Comparison of ENCODE assay signal across 8 cellular contexts in genomic region chr22:38569972-38570840, GRCh38.
A peak's percentile ranks its signal among the peaks of the same experiment; 100 is the strongest.
DNase-seq lines count a peak whose midpoint lies in the region; ATAC-seq and TF ChIP-seq lines count a peak whose summit lies in the region.

TSS of gene DMC1 (minus strand) at chr22:38570183. CDS start at chr22:38568256, 1,927 bp downstream.

- H3K4me1 ChIP-seq in effector memory CD4-positive, alpha-beta T cell (ENCODE audit: control insufficient read depth, insufficient read depth, low read length, poor library complexity, severe bottlenecking): peaks cover 12% of the 10 kb centered on the region

- H3K4me3 ChIP-seq in effector memory CD4-positive, alpha-beta T cell (ENCODE audit: insufficient read depth, low read depth, low read length, poor library complexity, severe bottlenecking): peak within 1 kb of the TSS; percentile 69

- H3K27ac ChIP-seq in effector memory CD4-positive, alpha-beta T cell (ENCODE audit: insufficient read depth, low read length, poor library complexity, severe bottlenecking): peak within 1 kb of the TSS; percentile 54

- in situ Hi-C loops in GM13977 (cut with MboI; ENCODE audit: low pct_unique_long_range_greater_than_20kb, low sequenced_read_pairs, unreplicated experiment): no loop called here

- ATAC-seq in HG03520 (IDR thresholded peaks at IDR 0.05; ENCODE audit: unreplicated experiment) (peak; percentile 50), GM21619 (IDR thresholded peaks at IDR 0.05; ENCODE audit: unreplicated experiment) (no peak)

- no peaks in the 10 kb centered on the region for H3K36me3 ChIP-seq in effector memory CD4-positive, alpha-beta T cell (ENCODE audit: control insufficient read depth, insufficient read depth, low read length)

- TF ChIP-seq CTCF in GM13977 (IDR thresholded peaks at IDR 0.05; ENCODE audit: extremely low read depth, insufficient read depth, missing control alignments): no peak

- H3K27me3 ChIP-seq in effector memory CD4-positive, alpha-beta T cell (replicated peaks; ENCODE audit: control insufficient read depth, insufficient read depth, low read length, poor library complexity, severe bottlenecking): no peaks in the 10 kb centered on the region

- no peaks in the 10 kb centered on the region for H3K9me3 ChIP-seq in effector memory CD4-positive, alpha-beta T cell (ENCODE audit: control insufficient read depth, low read length)

- DNase-seq in GM13977 (ENCODE audit: low spot score): peak; percentile 98
- peak; percentile 80 to 94 for DNase-seq in NOMO-1 (lab: John Stamatoyannopoulos, UW; ENCODE audit: unreplicated experiment in 2 of 2)
- peak; percentile 90 to 98 (median 96) for DNase-seq in activated CD8-positive, alpha-beta memory T cell treated with anti-CD3 and anti-CD28 coated beads for 48 hours (ENCODE audit: low read depth in 2 of 3, low spot score in 2 of 3)
- peak; percentile 95 to 98 (median 95) for DNase-seq in effector memory CD4-positive, alpha-beta T cell
- DNase-seq in medulla oblongata (ENCODE audit: extremely low spot score): peak; percentile 90
- peak; percentile 97 to 100 (median 98) for DNase-seq in stimulated activated CD4-positive, alpha-beta T cell treated with anti-CD3 and anti-CD28 coated beads, TNF-alpha, amount 100 ng/mL, for 48 hours (ENCODE audit: low read depth in 3 of 3)
